2 cellular contexts compared by ENCODE assay signal in the genomic region with DNA sequence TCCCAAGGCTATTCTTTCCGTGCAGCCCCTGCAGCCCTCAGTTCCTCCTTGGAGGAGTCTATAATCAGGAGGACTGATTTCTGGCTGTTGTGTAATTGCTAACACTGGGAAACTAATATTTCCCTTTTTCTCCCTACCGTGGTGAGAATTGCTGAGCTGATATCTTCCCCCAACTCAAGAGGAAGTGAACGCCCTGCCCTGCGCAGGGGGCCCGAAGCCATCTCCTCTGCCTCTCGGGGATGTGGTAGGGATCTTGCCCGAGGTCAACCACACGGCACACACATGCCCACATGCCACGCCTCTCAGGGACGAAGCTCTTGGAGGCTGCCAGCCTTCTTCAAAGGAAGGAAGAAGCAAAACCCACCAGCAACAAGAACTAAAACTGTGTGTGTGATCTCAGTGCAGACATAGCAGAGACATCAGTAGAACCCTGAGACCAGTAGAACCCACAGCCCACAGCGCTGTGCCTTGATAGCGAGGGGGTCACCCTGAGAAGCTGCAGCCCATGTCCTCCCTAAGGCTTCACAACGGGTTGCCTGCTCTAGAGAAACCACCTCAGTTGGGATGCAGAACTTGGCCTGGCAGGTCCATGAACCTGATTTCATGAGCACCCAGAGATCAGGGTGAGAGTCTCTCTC.
TF ChIP-seq lines count a peak whose summit lies in the region.

No MANE protein-coding gene starts in this region.

TF ChIP-seq in HepG2, 621 proteins besides CTCF, POLR2A, EP300 and RAD21:
- TF ChIP-seq TARDBP (CRISPR knock-in tag; IDR thresholded peaks at IDR 0.05) (no peak), ZNF749 (CRISPR knock-in tag; IDR thresholded peaks at IDR 0.05; ENCODE audit: borderline replicate concordance) (no peak), ZNF607 (CRISPR knock-in tag; IDR thresholded peaks at IDR 0.05; ENCODE audit: borderline replicate concordance) (no peak), ZNF274 (CRISPR knock-in tag; IDR thresholded peaks at IDR 0.05) (no peak), SCMH1 (CRISPR knock-in tag; IDR thresholded peaks at IDR 0.05; ENCODE audit: borderline replicate concordance) (no peak), ZNF672 (CRISPR knock-in tag; IDR thresholded peaks at IDR 0.05) (no peak), PRMT3 (CRISPR knock-in tag; IDR thresholded peaks at IDR 0.05; ENCODE audit: borderline replicate concordance, low read depth) (no peak), JUND (CRISPR knock-in tag; IDR thresholded peaks at IDR 0.05) (no peak), ZNF766 (CRISPR knock-in tag; IDR thresholded peaks at IDR 0.05; ENCODE audit: borderline replicate concordance) (no peak)
- TF ChIP-seq, protein P1, sequence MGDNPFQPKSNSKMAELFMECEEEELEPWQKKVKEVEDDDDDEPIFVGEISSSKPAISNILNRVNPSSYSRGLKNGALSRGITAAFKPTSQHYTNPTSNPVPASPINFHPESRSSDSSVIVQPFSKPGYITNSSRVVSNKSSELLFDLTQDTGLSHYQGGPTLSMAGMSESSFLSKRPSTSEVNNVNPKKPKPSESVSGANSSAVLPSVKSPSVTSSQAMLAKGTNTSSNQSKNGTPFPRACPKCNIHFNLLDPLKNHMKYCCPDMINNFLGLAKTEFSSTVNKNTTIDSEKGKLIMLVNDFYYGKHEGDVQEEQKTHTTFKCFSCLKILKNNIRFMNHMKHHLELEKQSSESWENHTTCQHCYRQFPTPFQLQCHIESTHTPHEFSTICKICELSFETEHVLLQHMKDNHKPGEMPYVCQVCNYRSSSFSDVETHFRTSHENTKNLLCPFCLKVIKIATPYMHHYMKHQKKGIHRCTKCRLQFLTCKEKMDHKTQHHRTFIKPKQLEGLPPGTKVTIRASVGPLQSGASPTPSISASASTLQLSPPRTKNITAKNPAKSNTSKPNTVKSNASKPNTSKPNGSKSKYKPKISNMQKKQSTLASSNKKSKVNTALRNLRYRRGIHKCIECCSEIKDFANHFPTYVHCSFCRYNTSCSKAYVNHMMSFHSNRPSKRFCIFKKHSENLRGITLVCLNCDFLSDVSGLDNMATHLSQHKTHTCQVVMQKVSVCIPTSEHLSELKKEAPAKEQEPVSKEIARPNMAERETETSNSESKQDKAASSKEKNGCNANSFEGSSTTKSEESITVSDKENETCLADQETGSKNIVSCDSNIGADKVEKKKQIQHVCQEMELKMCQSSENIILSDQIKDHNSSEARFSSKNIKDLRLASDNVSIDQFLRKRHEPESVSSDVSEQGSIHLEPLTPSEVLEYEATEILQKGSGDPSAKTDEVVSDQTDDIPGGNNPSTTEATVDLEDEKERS (CRISPR knock-in tag; IDR thresholded peaks at IDR 0.05) = no peak

TF ChIP-seq in SK-N-SH treated with all-trans-retinoic acid at 6 μM for 48 hours, 23 proteins besides CTCF, POLR2A, EP300 and RAD21 (continued from another document):
- TF ChIP-seq RARB (CRISPR knock-in tag; IDR thresholded peaks at IDR 0.05) (no peak), ZNF70 (CRISPR knock-in tag; IDR thresholded peaks at IDR 0.05) (no peak), ESRRG (CRISPR knock-in tag; IDR thresholded peaks at IDR 0.05) (no peak)
- TF ChIP-seq, protein P2, sequence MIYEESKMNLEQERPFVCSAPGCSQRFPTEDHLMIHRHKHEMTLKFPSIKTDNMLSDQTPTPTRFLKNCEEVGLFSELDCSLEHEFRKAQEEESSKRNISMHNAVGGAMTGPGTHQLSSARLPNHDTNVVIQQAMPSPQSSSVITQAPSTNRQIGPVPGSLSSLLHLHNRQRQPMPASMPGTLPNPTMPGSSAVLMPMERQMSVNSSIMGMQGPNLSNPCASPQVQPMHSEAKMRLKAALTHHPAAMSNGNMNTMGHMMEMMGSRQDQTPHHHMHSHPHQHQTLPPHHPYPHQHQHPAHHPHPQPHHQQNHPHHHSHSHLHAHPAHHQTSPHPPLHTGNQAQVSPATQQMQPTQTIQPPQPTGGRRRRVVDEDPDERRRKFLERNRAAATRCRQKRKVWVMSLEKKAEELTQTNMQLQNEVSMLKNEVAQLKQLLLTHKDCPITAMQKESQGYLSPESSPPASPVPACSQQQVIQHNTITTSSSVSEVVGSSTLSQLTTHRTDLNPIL (CRISPR knock-in tag; IDR thresholded peaks at IDR 0.05; ENCODE audit: low read depth) = no peak
